Comparison of ENCODE assay signal across 8 cellular contexts in the genomic region with DNA sequence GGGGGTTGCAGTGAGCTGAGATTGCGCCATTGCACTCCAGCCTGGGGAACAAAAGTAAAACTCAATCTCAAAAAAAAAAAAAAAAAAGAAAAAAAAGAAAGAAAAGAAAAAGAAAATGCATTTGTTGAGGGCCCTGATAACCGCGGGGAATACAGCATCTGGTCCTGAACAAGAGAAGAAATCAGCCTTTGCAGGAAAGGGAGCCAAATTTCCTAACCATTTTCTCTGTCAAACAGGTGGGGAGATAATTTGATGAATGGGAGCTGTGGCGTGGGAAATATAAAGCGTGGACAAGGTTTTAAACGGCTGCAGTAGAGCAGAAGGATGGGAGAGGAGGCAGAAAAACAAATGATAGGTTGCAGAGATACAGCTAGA. TPM values are rescaled to one million over a fixed set of nuclear protein-coding genes. Genes with fewer than 3 reads are reported as not detected.
DNase-seq lines count a peak whose midpoint lies in the region; ATAC-seq and TF ChIP-seq lines count a peak whose summit lies in the region.

No MANE protein-coding gene starts in this region.

- H3K36me3 Mint-ChIP-seq in T-helper 17 cell (ENCODE audit: low read depth): no peaks in the 10 kb centered on the region

- H3K27ac Mint-ChIP-seq in T-helper 17 cell: peak overlapping the region; percentile 79

- H3K36me3 ChIP-seq in gastrocnemius medialis: no peaks in the 10 kb centered on the region

- H3K4me3 Mint-ChIP-seq in T-helper 17 cell: peak overlapping the region; percentile 96

- no peaks in the 10 kb centered on the region for H3K27me3 ChIP-seq in gastrocnemius medialis

- ATAC-seq in T-helper 17 cell: no peak
- ATAC-seq in gastrocnemius medialis: peak in 1 of 2 donors; percentile 1

- no peaks in the 10 kb centered on the region for H3K27me3 Mint-ChIP-seq in T-helper 17 cell

- peak overlapping the region; percentile 91 to 100 (median 98) for H3K27ac ChIP-seq in gastrocnemius medialis

- peaks cover 48 to 58% of the 10 kb centered on the region in 2 donors for H3K4me1 ChIP-seq in gastrocnemius medialis

- intact Hi-C loops in gastrocnemius medialis (cut with DNase I; ENCODE audit: low total_unique reads): loop anchor here (5.0 to 10.0 kb wide), 2 partner anchors 280 to 313 kb away; a partner anchor contains a TSS

- no peak for TF ChIP-seq CTCF in GM12875 (IDR thresholded peaks at IDR 0.05; ENCODE audit: borderline replicate concordance, insufficient read depth, low read depth, low read length)
- no peak for TF ChIP-seq CTCF in foreskin fibroblast (IDR thresholded peaks at IDR 0.05; ENCODE audit: low read depth, low read length)
- TF ChIP-seq CTCF in gastrocnemius medialis (IDR thresholded peaks at IDR 0.05 in 4 of 5, conservative IDR thresholded peaks at IDR 0.05 in 1 of 5): no peak

- DNase-seq in T-helper 17 cell: no peak
- no peak for DNase-seq in foreskin fibroblast
- no peak for DNase-seq in gastrocnemius medialis
- DNase-seq in NCI-H2029 (lab: John Stamatoyannopoulos, UW): no peak
- DNase-seq in NCI-H1105 treated with DMSO at 0.1 percent for 48 hours (lab: John Stamatoyannopoulos, UW): no peak
- no peak for DNase-seq in DMS153 (lab: John Stamatoyannopoulos, UW)
- DNase-seq in activated CD8-positive, alpha-beta memory T cell treated with anti-CD3 and anti-CD28 coated beads for 24 hours: no peak

- no peak for TF ChIP-seq POLR2A in gastrocnemius medialis (IDR thresholded peaks at IDR 0.05)

- H3K4me1 Mint-ChIP-seq in T-helper 17 cell: peaks cover 28% of the 10 kb centered on the region

- no peaks in the 10 kb centered on the region for H3K9me3 ChIP-seq in T-helper 17 cell (ENCODE audit: control insufficient read depth, low read length, poor library complexity, severe bottlenecking)
- H3K9me3 ChIP-seq in gastrocnemius medialis: no peaks in the 10 kb centered on the region

- in situ Hi-C loops in gastrocnemius medialis (cut with MboI; ENCODE audit: low sequenced_read_pairs in 4 of 4): loop anchor here in 1 of 4 donors (25.0 kb wide), 1 partner anchor 322 kb away; no protein-coding TSS in a partner anchor

- peak overlapping the region; percentile 66 for H3K4me3 ChIP-seq in GM12875 (ENCODE audit: low read depth, low read length)
- H3K4me3 ChIP-seq in foreskin fibroblast (ENCODE audit: low read depth in 1 of 2, low read length in 2 of 2): peak overlapping the region; percentile 60 to 62
- peak overlapping the region; percentile 68 to 91 (median 80) for H3K4me3 ChIP-seq in gastrocnemius medialis

RNA-seq across cellular contexts. Expression of a gene that starts 0.9 kb away (rescaled TPM):
- total RNA-seq in T-helper 17 cell: 1 to 10 TPM; 4.4 to 5.1 TPM
- total RNA-seq in gastrocnemius medialis: 10 to 100 TPM; 29.4 to 46.1 (median 36.2) TPM

Comparison
In these comparisons a context has a peak if more than half of its experiments do, and no peak if none do; other contexts are left out.
1. RNA of a gene that starts 0.9 kb away (total RNA-seq): 29.4 to 46.1 TPM in gastrocnemius medialis; 4.4 to 5.1 TPM in T-helper 17 cell; every median in the first group is over 4 times any median in the second.
2. Peak in every context shown above with its lines, with median percentiles within 50 percentile points of each other: H3K4me3 ChIP-seq.